In genomic region chr6:136089885-136090284, GRCh38 we compare ENCODE assay signal across 20 cellular contexts.
"Had no signal": no experiment of that assay in that cellular context is flagged by ENCODE, and none has a peak within 500 bp of the region (broad histone marks: within the 10 kb centered on the region; RNA-seq: fewer than 3 reads in every experiment).

No MANE protein-coding gene starts in this region.

- ATAC-seq: activated CD4-positive, CD25-positive, alpha-beta regulatory T cell treated with anti-CD3 and anti-CD28 coated beads, Interleukin-2, amount 50 U/mL, for 24 hours; gastroesophageal sphincter; heart right ventricle; mucosa of descending colon; pancreas had no signal

- H3K27ac Mint-ChIP-seq: activated naive CD8-positive, alpha-beta T cell treated with anti-CD3 and anti-CD28 coated beads for 36 hours; activated T-cell treated with anti-CD3 and anti-CD28 coated beads, Interleukin-2, amount 50 U/mL, for 72 hours; brain; endodermal cell; memory B cell; naive B cell had no signal

- H3K9me3 ChIP-seq: gastroesophageal sphincter, mucosa of descending colon, pancreas, sigmoid colon had no signal

- H3K4me1 ChIP-seq: gastroesophageal sphincter, pancreas, sigmoid colon had no signal

- H3K4me3 ChIP-seq: gastroesophageal sphincter, heart right ventricle, mucosa of descending colon, pancreas, sigmoid colon had no signal

- H3K27ac ChIP-seq: epithelial cell of prostate, gastroesophageal sphincter, pancreas, sigmoid colon had no signal

- H3K27me3 ChIP-seq: gastroesophageal sphincter, heart right ventricle, pancreas, sigmoid colon had no signal

- H3K27me3 Mint-ChIP-seq: activated naive CD8-positive, alpha-beta T cell treated with anti-CD3 and anti-CD28 coated beads for 36 hours; memory B cell; naive B cell had no signal

- H3K36me3 ChIP-seq: gastroesophageal sphincter, heart right ventricle, pancreas, sigmoid colon had no signal

- DNase-seq: activated gamma-delta T cell treated with Interleukin-2 at 50 U/mL for 16 hours; activated naive CD8-positive, alpha-beta T cell treated with anti-CD3 and anti-CD28 coated beads for 36 hours; activated T-cell treated with anti-CD3 and anti-CD28 coated beads, Interleukin-2, amount 50 U/mL, for 72 hours; amygdala; central memory CD4-positive, alpha-beta T cell; endodermal cell; heart right ventricle; kidney glomerular epithelial cell; mucosa of descending colon; naive B cell; pancreas; sigmoid colon; stimulated activated CD8-positive, alpha-beta memory T cell treated with anti-CD3 and anti-CD28 coated beads, Interleukin-4, amount 100 ng/mL, for 48 hours; stimulated activated naive CD4-positive, alpha-beta T cell; T1000 had no signal

- H3K4me1 Mint-ChIP-seq: activated naive CD8-positive, alpha-beta T cell treated with anti-CD3 and anti-CD28 coated beads for 36 hours; endodermal cell; memory B cell; naive B cell had no signal

- H3K4me3 Mint-ChIP-seq: activated naive CD8-positive, alpha-beta T cell treated with anti-CD3 and anti-CD28 coated beads for 36 hours; activated T-cell treated with anti-CD3 and anti-CD28 coated beads, Interleukin-2, amount 50 U/mL, for 72 hours; brain; endodermal cell; memory B cell; naive B cell had no signal
